1 cellular context compared by ENCODE assay signal in genomic region chr7:100438172-100438571, GRCh38.
TF ChIP-seq lines count a peak whose summit lies in the region.

No MANE protein-coding gene starts in this region.

TF ChIP-seq in IMR-90, 13 proteins besides CTCF, POLR2A, EP300 and RAD21:
- TF ChIP-seq NFE2L2 (IDR thresholded peaks at IDR 0.05; ENCODE audit: low read depth, low read length) (no peak), CHD1 (IDR thresholded peaks at IDR 0.05; ENCODE audit: low read depth, low read length) (no peak), RFX5 (IDR thresholded peaks at IDR 0.05; ENCODE audit: low read depth, low read length) (no peak), MAFK (IDR thresholded peaks at IDR 0.05; ENCODE audit: low read depth, low read length) (no peak), USF2 (IDR thresholded peaks at IDR 0.05; ENCODE audit: low read depth, low read length) (no peak)
TF ChIP-seq in IMR-90: peak in this region for 0.
